ENCODE assay signal across 1 cellular context in genomic region chr17:68598545-68598961, GRCh38.
TF ChIP-seq lines count a peak whose summit lies in the region.

No MANE protein-coding gene starts in this region.

TF ChIP-seq in HepG2, 621 proteins besides CTCF, POLR2A, EP300 and RAD21 (continued from another document and continues in another):
- TF ChIP-seq, protein P1, sequence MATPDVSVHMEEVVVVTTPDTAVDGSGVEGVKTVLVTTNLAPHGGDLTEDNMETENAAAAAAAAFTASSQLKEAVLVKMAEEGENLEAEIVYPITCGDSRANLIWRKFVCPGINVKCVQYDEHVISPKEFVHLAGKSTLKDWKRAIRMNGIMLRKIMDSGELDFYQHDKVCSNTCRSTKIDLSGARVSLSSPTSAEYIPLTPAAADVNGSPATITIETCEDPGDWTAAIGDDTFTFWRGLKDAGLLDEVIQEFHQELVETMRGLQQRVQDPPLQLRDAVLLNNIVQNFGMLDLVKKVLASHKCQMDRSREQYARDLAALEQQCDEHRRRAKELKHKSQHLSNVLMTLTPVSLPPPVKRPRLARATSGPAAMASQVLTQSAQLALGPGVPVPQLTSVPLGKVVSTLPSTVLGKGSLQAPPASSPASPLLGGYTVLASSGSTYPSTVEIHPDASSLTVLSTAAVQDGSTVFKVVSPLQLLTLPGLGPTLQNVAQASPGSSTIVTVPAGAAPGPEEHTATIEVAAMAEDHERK (CRISPR knock-in tag; IDR thresholded peaks at IDR 0.05; ENCODE audit: low read depth) = no peak
- TF ChIP-seq ISL2 (CRISPR knock-in tag; IDR thresholded peaks at IDR 0.05) (0 out of 2 replicates have a peak, but pooled peaks have one; percentile 19), GFI1 (CRISPR knock-in tag; IDR thresholded peaks at IDR 0.05; ENCODE audit: borderline replicate concordance) (no peak), ESRRA (CRISPR knock-in tag; IDR thresholded peaks at IDR 0.05; ENCODE audit: low read depth) (0 out of 2 replicates have a peak, but pooled peaks have one; percentile 38), HMGXB4 (CRISPR knock-in tag; IDR thresholded peaks at IDR 0.05; ENCODE audit: borderline replicate concordance in 1 of 2, low read depth in 1 of 2) (peak in 1 of 2 experiments; percentile 35; a peak in 1 of 4 replicates), FOXM1 (CRISPR knock-in tag; IDR thresholded peaks at IDR 0.05) (no peak), GATA4 (IDR thresholded peaks at IDR 0.05; ENCODE audit: borderline replicate concordance, low read depth) (no peak), KDM6A (CRISPR knock-in tag; IDR thresholded peaks at IDR 0.05; ENCODE audit: low read depth) (peak; percentile 48; the same call in 1 of the 2 replicates), ZKSCAN1 (IDR thresholded peaks at IDR 0.05; ENCODE audit: low read length) (no peak), GTF3A (CRISPR knock-in tag; conservative IDR thresholded peaks at IDR 0.05) (no peak), ZNF766 (CRISPR knock-in tag; IDR thresholded peaks at IDR 0.05; ENCODE audit: borderline replicate concordance) (no peak), ZNF34 (CRISPR knock-in tag; IDR thresholded peaks at IDR 0.05; ENCODE audit: borderline replicate concordance) (no peak), SAFB2 (CRISPR knock-in tag; IDR thresholded peaks at IDR 0.05; ENCODE audit: borderline replicate concordance, low read depth) (no peak), ZNF777 (CRISPR knock-in tag; IDR thresholded peaks at IDR 0.05) (no peak), REXO4 (CRISPR knock-in tag; IDR thresholded peaks at IDR 0.05; ENCODE audit: borderline replicate concordance) (no peak), ARNT (IDR thresholded peaks at IDR 0.05) (no peak), SATB2 (CRISPR knock-in tag; IDR thresholded peaks at IDR 0.05) (0 out of 2 replicates have a peak, but pooled peaks have one; percentile 24), ZNF263 (CRISPR knock-in tag; IDR thresholded peaks at IDR 0.05) (no peak), NCOR1 (IDR thresholded peaks at IDR 0.05; ENCODE audit: borderline replicate concordance, low read length) (peak; percentile 99), GRHL1 (CRISPR knock-in tag; conservative IDR thresholded peaks at IDR 0.05) (no peak), RXRA (CRISPR knock-in tag; IDR thresholded peaks at IDR 0.05) (no peak), CAMTA2 (CRISPR knock-in tag; IDR thresholded peaks at IDR 0.05; ENCODE audit: borderline replicate concordance) (no peak), FOXP1 (IDR thresholded peaks at IDR 0.05) (no peak), FOXP1 (CRISPR knock-in tag; IDR thresholded peaks at IDR 0.05) (0 out of 2 replicates have a peak, but pooled peaks have one; percentile 3), ATM (IDR thresholded peaks at IDR 0.05; ENCODE audit: borderline replicate concordance) (no peak), ZFP90 (CRISPR knock-in tag; IDR thresholded peaks at IDR 0.05; ENCODE audit: borderline replicate concordance) (no peak), ZNF737 (CRISPR knock-in tag; IDR thresholded peaks at IDR 0.05; ENCODE audit: borderline replicate concordance) (no peak), THAP9 (CRISPR knock-in tag; IDR thresholded peaks at IDR 0.05; ENCODE audit: borderline replicate concordance) (no peak), ZNF326 (CRISPR knock-in tag; IDR thresholded peaks at IDR 0.05; ENCODE audit: borderline replicate concordance) (no peak), GABPA (IDR thresholded peaks at IDR 0.05; ENCODE audit: low read depth, low read length) (no peak), GABPA (CRISPR knock-in tag; IDR thresholded peaks at IDR 0.05; ENCODE audit: low read depth) (no peak; the same call in 1 of the 2 replicates), DZIP1 (CRISPR knock-in tag; IDR thresholded peaks at IDR 0.05) (no peak), LCORL (IDR thresholded peaks at IDR 0.05) (0 out of 2 replicates have a peak, but pooled peaks have one; percentile 23), LCORL (CRISPR knock-in tag; IDR thresholded peaks at IDR 0.05) (peak; percentile 60; the same call in 1 of the 2 replicates), ZFP1 (CRISPR knock-in tag; IDR thresholded peaks at IDR 0.05) (no peak)
- TF ChIP-seq, protein P2, sequence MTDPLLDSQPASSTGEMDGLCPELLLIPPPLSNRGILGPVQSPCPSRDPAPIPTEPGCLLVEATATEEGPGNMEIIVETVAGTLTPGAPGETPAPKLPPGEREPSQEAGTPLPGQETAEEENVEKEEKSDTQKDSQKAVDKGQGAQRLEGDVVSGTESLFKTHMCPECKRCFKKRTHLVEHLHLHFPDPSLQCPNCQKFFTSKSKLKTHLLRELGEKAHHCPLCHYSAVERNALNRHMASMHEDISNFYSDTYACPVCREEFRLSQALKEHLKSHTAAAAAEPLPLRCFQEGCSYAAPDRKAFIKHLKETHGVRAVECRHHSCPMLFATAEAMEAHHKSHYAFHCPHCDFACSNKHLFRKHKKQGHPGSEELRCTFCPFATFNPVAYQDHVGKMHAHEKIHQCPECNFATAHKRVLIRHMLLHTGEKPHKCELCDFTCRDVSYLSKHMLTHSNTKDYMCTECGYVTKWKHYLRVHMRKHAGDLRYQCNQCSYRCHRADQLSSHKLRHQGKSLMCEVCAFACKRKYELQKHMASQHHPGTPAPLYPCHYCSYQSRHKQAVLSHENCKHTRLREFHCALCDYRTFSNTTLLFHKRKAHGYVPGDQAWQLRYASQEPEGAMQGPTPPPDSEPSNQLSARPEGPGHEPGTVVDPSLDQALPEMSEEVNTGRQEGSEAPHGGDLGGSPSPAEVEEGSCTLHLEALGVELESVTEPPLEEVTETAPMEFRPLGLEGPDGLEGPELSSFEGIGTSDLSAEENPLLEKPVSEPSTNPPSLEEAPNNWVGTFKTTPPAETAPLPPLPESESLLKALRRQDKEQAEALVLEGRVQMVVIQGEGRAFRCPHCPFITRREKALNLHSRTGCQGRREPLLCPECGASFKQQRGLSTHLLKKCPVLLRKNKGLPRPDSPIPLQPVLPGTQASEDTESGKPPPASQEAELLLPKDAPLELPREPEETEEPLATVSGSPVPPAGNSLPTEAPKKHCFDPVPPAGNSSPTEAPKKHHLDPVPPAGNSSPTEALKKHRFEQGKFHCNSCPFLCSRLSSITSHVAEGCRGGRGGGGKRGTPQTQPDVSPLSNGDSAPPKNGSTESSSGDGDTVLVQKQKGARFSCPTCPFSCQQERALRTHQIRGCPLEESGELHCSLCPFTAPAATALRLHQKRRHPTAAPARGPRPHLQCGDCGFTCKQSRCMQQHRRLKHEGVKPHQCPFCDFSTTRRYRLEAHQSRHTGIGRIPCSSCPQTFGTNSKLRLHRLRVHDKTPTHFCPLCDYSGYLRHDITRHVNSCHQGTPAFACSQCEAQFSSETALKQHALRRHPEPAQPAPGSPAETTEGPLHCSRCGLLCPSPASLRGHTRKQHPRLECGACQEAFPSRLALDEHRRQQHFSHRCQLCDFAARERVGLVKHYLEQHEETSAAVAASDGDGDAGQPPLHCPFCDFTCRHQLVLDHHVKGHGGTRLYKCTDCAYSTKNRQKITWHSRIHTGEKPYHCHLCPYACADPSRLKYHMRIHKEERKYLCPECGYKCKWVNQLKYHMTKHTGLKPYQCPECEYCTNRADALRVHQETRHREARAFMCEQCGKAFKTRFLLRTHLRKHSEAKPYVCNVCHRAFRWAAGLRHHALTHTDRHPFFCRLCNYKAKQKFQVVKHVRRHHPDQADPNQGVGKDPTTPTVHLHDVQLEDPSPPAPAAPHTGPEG (CRISPR knock-in tag; IDR thresholded peaks at IDR 0.05) = no peak
- TF ChIP-seq, protein P3, sequence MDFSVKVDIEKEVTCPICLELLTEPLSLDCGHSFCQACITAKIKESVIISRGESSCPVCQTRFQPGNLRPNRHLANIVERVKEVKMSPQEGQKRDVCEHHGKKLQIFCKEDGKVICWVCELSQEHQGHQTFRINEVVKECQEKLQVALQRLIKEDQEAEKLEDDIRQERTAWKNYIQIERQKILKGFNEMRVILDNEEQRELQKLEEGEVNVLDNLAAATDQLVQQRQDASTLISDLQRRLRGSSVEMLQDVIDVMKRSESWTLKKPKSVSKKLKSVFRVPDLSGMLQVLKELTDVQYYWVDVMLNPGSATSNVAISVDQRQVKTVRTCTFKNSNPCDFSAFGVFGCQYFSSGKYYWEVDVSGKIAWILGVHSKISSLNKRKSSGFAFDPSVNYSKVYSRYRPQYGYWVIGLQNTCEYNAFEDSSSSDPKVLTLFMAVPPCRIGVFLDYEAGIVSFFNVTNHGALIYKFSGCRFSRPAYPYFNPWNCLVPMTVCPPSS (IDR thresholded peaks at IDR 0.05) = no peak
- TF ChIP-seq, protein P4, sequence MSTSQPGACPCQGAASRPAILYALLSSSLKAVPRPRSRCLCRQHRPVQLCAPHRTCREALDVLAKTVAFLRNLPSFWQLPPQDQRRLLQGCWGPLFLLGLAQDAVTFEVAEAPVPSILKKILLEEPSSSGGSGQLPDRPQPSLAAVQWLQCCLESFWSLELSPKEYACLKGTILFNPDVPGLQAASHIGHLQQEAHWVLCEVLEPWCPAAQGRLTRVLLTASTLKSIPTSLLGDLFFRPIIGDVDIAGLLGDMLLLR (CRISPR knock-in tag; IDR thresholded peaks at IDR 0.05) = no peak
- TF ChIP-seq, protein P5, sequence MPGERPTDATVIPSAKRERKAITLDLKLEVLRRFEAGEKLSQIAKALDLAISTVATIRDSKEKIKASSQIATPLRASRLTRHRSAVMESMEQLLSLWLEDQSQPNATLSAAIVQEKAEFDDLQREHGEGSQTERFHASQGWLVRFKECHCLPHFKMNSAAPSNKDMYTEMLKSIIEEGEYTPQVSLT (CRISPR knock-in tag; IDR thresholded peaks at IDR 0.05; ENCODE audit: borderline replicate concordance, low read depth) = no peak
- TF ChIP-seq, protein P6, sequence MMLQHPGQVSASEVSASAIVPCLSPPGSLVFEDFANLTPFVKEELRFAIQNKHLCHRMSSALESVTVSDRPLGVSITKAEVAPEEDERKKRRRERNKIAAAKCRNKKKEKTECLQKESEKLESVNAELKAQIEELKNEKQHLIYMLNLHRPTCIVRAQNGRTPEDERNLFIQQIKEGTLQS (CRISPR knock-in tag; IDR thresholded peaks at IDR 0.05) = no peak
- TF ChIP-seq, protein P7, sequence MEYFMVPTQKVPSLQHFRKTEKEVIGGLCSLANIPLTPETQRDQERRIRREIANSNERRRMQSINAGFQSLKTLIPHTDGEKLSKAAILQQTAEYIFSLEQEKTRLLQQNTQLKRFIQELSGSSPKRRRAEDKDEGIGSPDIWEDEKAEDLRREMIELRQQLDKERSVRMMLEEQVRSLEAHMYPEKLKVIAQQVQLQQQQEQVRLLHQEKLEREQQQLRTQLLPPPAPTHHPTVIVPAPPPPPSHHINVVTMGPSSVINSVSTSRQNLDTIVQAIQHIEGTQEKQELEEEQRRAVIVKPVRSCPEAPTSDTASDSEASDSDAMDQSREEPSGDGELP (IDR thresholded peaks at IDR 0.05; ENCODE audit: borderline replicate concordance, low read depth) = no peak
